Comparison of ENCODE assay signal across 1 cellular context in the genomic region with DNA sequence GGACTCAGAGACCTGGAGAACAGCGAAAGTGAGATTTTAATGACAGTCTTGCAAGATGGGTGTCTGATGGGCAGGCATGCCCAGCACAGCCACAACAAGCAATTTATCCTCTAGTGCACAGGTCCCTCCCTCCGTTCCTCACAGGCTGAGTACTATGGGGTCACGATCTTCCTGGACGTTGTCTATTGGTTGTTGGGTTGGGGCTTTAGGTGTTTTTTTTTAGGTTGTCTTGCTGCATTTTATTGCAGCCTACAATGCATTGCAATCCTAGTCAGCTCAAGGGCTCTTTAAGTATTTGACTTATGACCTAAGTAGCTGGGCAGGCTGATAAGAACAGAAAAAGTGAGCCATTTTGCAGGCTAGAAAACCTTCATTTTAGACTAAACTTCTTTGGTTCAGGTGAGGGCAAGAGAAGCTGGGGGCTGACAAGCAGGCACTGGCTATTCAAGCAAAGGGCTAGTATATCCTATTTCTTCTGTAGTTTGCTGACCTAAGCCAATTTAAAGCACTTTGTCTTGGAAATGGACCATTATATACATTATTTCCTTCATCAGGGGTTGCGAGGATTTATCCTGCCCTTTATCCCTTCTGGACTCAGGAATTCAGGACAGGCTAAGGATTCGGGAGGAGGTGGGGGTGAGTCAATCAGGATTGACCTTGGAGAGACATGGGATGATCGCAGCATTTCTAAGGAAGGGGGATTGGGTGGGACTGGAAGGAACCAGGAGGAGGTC.
TF ChIP-seq lines count a peak whose summit lies in the region.

No MANE protein-coding gene starts in this region.

TF ChIP-seq in HepG2, 621 proteins besides CTCF, POLR2A, EP300 and RAD21:
- TF ChIP-seq, protein P1, sequence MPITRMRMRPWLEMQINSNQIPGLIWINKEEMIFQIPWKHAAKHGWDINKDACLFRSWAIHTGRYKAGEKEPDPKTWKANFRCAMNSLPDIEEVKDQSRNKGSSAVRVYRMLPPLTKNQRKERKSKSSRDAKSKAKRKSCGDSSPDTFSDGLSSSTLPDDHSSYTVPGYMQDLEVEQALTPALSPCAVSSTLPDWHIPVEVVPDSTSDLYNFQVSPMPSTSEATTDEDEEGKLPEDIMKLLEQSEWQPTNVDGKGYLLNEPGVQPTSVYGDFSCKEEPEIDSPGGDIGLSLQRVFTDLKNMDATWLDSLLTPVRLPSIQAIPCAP (CRISPR knock-in tag; IDR thresholded peaks at IDR 0.05; ENCODE audit: low read depth) = no peak
- no peak for TF ChIP-seq TRIM24 (CRISPR knock-in tag; IDR thresholded peaks at IDR 0.05)
- peak in 1 of 2 experiments; percentile 73; a peak in 2 of 4 replicates for TF ChIP-seq MAFK (conservative IDR thresholded peaks at IDR 0.05 in 1 of 2, IDR thresholded peaks at IDR 0.05 in 1 of 2; ENCODE audit: low read length in 2 of 2)
- TF ChIP-seq ZNF460 (CRISPR knock-in tag; IDR thresholded peaks at IDR 0.05; ENCODE audit: borderline replicate concordance) = no peak
- no peak for TF ChIP-seq ZNF781 (CRISPR knock-in tag; IDR thresholded peaks at IDR 0.05; ENCODE audit: borderline replicate concordance, not compliant biosample characterization)
- TF ChIP-seq MAFF (IDR thresholded peaks at IDR 0.05; ENCODE audit: low read depth, low read length) = peak; percentile 44
- no peak for TF ChIP-seq ADNP (CRISPR knock-in tag; IDR thresholded peaks at IDR 0.05)
